Comparison of ENCODE assay signal across 7 cellular contexts in the genomic region with DNA sequence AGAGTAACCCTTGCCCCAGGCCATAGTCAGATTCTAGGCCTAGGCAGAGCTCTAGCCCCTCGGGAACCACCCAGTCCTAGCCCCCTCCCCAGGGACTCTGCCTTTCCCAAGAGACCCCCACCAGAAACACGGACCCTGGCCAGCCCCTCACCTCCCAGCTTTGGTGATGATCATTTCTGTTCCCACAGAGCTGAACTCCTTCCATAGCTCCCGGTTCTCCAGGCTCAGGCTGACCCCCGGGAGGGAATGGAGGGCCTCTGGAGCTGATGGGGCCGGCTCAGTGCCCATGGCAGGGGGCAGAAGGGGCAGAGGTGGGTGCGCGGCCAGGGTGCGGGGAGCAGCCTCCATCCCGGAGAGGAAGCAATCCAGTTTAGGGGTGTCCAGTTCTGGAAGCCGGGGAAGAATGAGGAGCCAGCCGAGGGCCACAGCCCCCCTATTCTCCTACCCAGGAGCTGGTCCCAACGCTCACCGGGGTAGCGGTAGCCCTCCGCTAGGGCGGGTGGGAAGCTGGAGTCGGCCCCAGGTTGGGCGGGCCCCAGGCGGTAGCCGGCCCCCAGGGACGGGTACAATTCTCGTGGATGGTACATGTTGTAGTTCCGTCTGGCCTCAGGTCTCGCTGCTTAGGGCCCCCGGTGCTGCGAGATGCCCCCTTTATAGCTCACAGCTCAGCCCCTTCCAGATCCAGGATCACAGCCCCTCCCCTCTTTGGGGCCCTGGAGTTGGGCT. TPM values are rescaled to one million over a fixed set of nuclear protein-coding genes. Genes with fewer than 3 reads are reported as not detected.
DNase-seq lines count a peak whose midpoint lies in the region; ATAC-seq, FAIRE-seq and TF ChIP-seq lines count a peak whose summit lies in the region.

No MANE protein-coding gene starts in this region.

- 76% methylated on average over 26 of the region's 26 CpGs for WGBS in HUES64

- H3K4me1 ChIP-seq in HUES64 (ENCODE audit: insufficient read depth, low read length): peaks cover 7% of the 10 kb centered on the region; the same call in 1 of the 2 replicates
- peaks cover 51% of the 10 kb centered on the region for H3K4me1 ChIP-seq in keratinocyte (ENCODE audit: control insufficient read depth, extremely low read depth, insufficient read depth, low read length)

- H4K20me1 ChIP-seq in keratinocyte (ENCODE audit: control insufficient read depth, extremely low read depth, insufficient read depth, low read length): no peaks in the 10 kb centered on the region

- H3K9me3 Mint-ChIP-seq in activated T-helper 1 cell treated with anti-CD3 and anti-CD28 coated beads, Interleukin-12 subunit alpha, Interleukin-12 subunit beta, Interleukin-2, Interleukin-4 antibody, amounts not matched to agents 30 ng/mL and 10 ng/mL and 1 ng/mL, durations not matched to agents 14 hours and 24 hours and 36 hours: no peaks in the 10 kb centered on the region
- no peaks in the 10 kb centered on the region for H3K9me3 Mint-ChIP-seq in stimulated activated naive CD8-positive, alpha-beta T cell treated with anti-CD3 and anti-CD28 coated beads, Interleukin-15, amount 100 ng/mL, for 72 hours

- in situ Hi-C loops in ACHN (cut with HindIII; ENCODE audit: low pct_ligation_motif_present, low pct_unique_long_range_greater_than_20kb, low sequenced_read_pairs): no loop called here

- H3K4me2 ChIP-seq in keratinocyte (ENCODE audit: control insufficient read depth, extremely low read depth, insufficient read depth, low read depth, low read length): peak overlapping the region; percentile 72

- dilution Hi-C loops in keratinocyte (cut with MboI; ENCODE audit: extremely low pct_ligation_motif_present, low sequenced_read_pairs): no loop called here

- H3K9ac ChIP-seq in HUES64 (ENCODE audit: low read depth, low read length) (no peak overlapping the region), keratinocyte (ENCODE audit: control insufficient read depth, extremely low read depth, insufficient read depth, low read length) (peak overlapping the region; percentile 10)

- H3K27me3 ChIP-seq in HUES64 (ENCODE audit: insufficient read depth, low read length) (no peaks in the 10 kb centered on the region), keratinocyte (ENCODE audit: control insufficient read depth, extremely low read depth, insufficient read depth, low read length) (no peaks in the 10 kb centered on the region)

- no peaks in the 10 kb centered on the region for H3K79me2 ChIP-seq in keratinocyte (ENCODE audit: control insufficient read depth, insufficient read depth, low read length)

- peak overlapping the region; percentile 57 for H3K4me3 Mint-ChIP-seq in activated T-helper 1 cell treated with anti-CD3 and anti-CD28 coated beads, Interleukin-12 subunit alpha, Interleukin-12 subunit beta, Interleukin-2, Interleukin-4 antibody, amounts not matched to agents 30 ng/mL and 10 ng/mL and 1 ng/mL, durations not matched to agents 14 hours and 24 hours and 36 hours
- peak overlapping the region; percentile 90 to 94 for H3K4me3 Mint-ChIP-seq in stimulated activated naive CD8-positive, alpha-beta T cell treated with anti-CD3 and anti-CD28 coated beads, Interleukin-15, amount 100 ng/mL, for 72 hours

- no peak for ATAC-seq in stimulated activated naive CD8-positive, alpha-beta T cell treated with anti-CD3 and anti-CD28 coated beads, Interleukin-15, amount 100 ng/mL, for 72 hours
- no peak for ATAC-seq in HG02885 (IDR thresholded peaks at IDR 0.05; ENCODE audit: poor library complexity, unreplicated experiment)

- H3K4me3 ChIP-seq in HUES64 (ENCODE audit: low read length) (peak overlapping the region; percentile 73), keratinocyte (ENCODE audit: control insufficient read depth in 2 of 3, extremely low read depth in 1 of 3, insufficient read depth in 2 of 3, low read depth in 1 of 3, low read length in 3 of 3) (peak overlapping the region in 1 of 3 experiments; percentile 10)

- TF ChIP-seq CTCF in keratinocyte (optimal IDR thresholded peaks at IDR 0.05 in 1 of 3, IDR thresholded peaks at IDR 0.05 in 1 of 3, conservative IDR thresholded peaks at IDR 0.05 in 1 of 3; ENCODE audit: extremely low read depth in 1 of 3, insufficient read depth in 2 of 3, low read length in 3 of 3): no peak

- H3K27me3 Mint-ChIP-seq in activated T-helper 1 cell treated with anti-CD3 and anti-CD28 coated beads, Interleukin-12 subunit alpha, Interleukin-12 subunit beta, Interleukin-2, Interleukin-4 antibody, amounts not matched to agents 30 ng/mL and 10 ng/mL and 1 ng/mL, durations not matched to agents 14 hours and 24 hours and 36 hours (ENCODE audit: insufficient read depth): no peaks in the 10 kb centered on the region
- H3K27me3 Mint-ChIP-seq in stimulated activated naive CD8-positive, alpha-beta T cell treated with anti-CD3 and anti-CD28 coated beads, Interleukin-15, amount 100 ng/mL, for 72 hours: no peaks in the 10 kb centered on the region

- no peaks in the 10 kb centered on the region for H3K9me3 ChIP-seq in HUES64 (ENCODE audit: insufficient read depth, low read depth, low read length)
- H3K9me3 ChIP-seq in keratinocyte (ENCODE audit: control insufficient read depth, low read depth, low read length): no peaks in the 10 kb centered on the region

- DNase-seq in activated T-helper 1 cell treated with anti-CD3 and anti-CD28 coated beads, Interleukin-12 subunit alpha, Interleukin-12 subunit beta, Interleukin-2, Interleukin-4 antibody, amounts not matched to agents 30 ng/mL and 10 ng/mL and 1 ng/mL, durations not matched to agents 14 hours and 24 hours and 36 hours (ENCODE audit: low spot score): no peak
- DNase-seq in keratinocyte (ENCODE audit: low read depth, low spot score) (no peak), anterior cingulate cortex (lab: John Stamatoyannopoulos, UW) (no peak), ACHN (no peak)
- DNase-seq in stimulated activated naive CD8-positive, alpha-beta T cell treated with anti-CD3 and anti-CD28 coated beads, Interleukin-15, amount 100 ng/mL, for 72 hours: no peak

- no peak for FAIRE-seq in keratinocyte (lab: Jason Lieb, UNC)

- H3K27ac Mint-ChIP-seq in activated T-helper 1 cell treated with anti-CD3 and anti-CD28 coated beads, Interleukin-12 subunit alpha, Interleukin-12 subunit beta, Interleukin-2, Interleukin-4 antibody, amounts not matched to agents 30 ng/mL and 10 ng/mL and 1 ng/mL, durations not matched to agents 14 hours and 24 hours and 36 hours: peak overlapping the region; percentile 84
- H3K27ac Mint-ChIP-seq in stimulated activated naive CD8-positive, alpha-beta T cell treated with anti-CD3 and anti-CD28 coated beads, Interleukin-15, amount 100 ng/mL, for 72 hours: peak overlapping the region in 1 of 2 donors; percentile 71

- intact Hi-C loops in activated T-helper 1 cell treated with anti-CD3 and anti-CD28 coated beads, Interleukin-12 subunit alpha, Interleukin-12 subunit beta, Interleukin-2, Interleukin-4 antibody, amounts not matched to agents 30 ng/mL and 10 ng/mL and 1 ng/mL, durations not matched to agents 14 hours and 24 hours and 36 hours (cut with micrococcal nuclease): loop anchor here (5.0 kb wide), 1 partner anchor 317 kb away; the partner anchor contains the start of gene ZNF771

- peaks cover 56% of the 10 kb centered on the region for H3K4me1 Mint-ChIP-seq in activated T-helper 1 cell treated with anti-CD3 and anti-CD28 coated beads, Interleukin-12 subunit alpha, Interleukin-12 subunit beta, Interleukin-2, Interleukin-4 antibody, amounts not matched to agents 30 ng/mL and 10 ng/mL and 1 ng/mL, durations not matched to agents 14 hours and 24 hours and 36 hours (ENCODE audit: low read depth)
- H3K4me1 Mint-ChIP-seq in stimulated activated naive CD8-positive, alpha-beta T cell treated with anti-CD3 and anti-CD28 coated beads, Interleukin-15, amount 100 ng/mL, for 72 hours: peaks cover 70% of the 10 kb centered on the region

- H3K36me3 Mint-ChIP-seq in activated T-helper 1 cell treated with anti-CD3 and anti-CD28 coated beads, Interleukin-12 subunit alpha, Interleukin-12 subunit beta, Interleukin-2, Interleukin-4 antibody, amounts not matched to agents 30 ng/mL and 10 ng/mL and 1 ng/mL, durations not matched to agents 14 hours and 24 hours and 36 hours (ENCODE audit: low read depth): peaks cover 17% of the 10 kb centered on the region

- H3K9me1 ChIP-seq in keratinocyte (ENCODE audit: control insufficient read depth, extremely low read depth, insufficient read depth, low read length): no peaks in the 10 kb centered on the region

- peak overlapping the region; percentile 44 for H2AFZ ChIP-seq in keratinocyte (ENCODE audit: control insufficient read depth, low read length)

- H3K36me3 ChIP-seq in HUES64 (ENCODE audit: insufficient read depth, low read length) (peaks cover 7% of the 10 kb centered on the region), keratinocyte (ENCODE audit: control insufficient read depth in 2 of 2, extremely low read depth in 1 of 2, insufficient read depth in 2 of 2, low read length in 2 of 2) (peaks cover 0 to 2% of the 10 kb centered on the region in 2 experiments)

- H3K27ac ChIP-seq in HUES64 (ENCODE audit: low read depth, low read length): no peak overlapping the region
- peak overlapping the region; percentile 63 for H3K27ac ChIP-seq in keratinocyte (ENCODE audit: control insufficient read depth, insufficient read depth, low read length)

RNA-seq across cellular contexts. Expression of gene TBX6, which starts 1.0 kb away (rescaled TPM):
- 3.1 TPM for polyA plus RNA-seq in HUES64 (2013, experiment 1 of 2)
- polyA plus RNA-seq in HUES64 (2013, experiment 2 of 2): 3.2 TPM
- total RNA-seq in activated T-helper 1 cell treated with anti-CD3 and anti-CD28 coated beads, Interleukin-12 subunit alpha, Interleukin-12 subunit beta, Interleukin-2, Interleukin-4 antibody, amounts not matched to agents 30 ng/mL and 10 ng/mL and 1 ng/mL, durations not matched to agents 14 hours and 24 hours and 36 hours: 1.6 and 1.8 TPM in 2 replicates
- polyA plus RNA-seq in keratinocyte: 0.06 to 0.18 TPM (median 0.18 TPM) in 3 replicates
- 0.77 TPM for polyA plus RNA-seq in keratinocyte (2011; ENCODE audit: low read depth)
- polyA plus RNA-seq in keratinocyte (2011; cell fraction: cytosol; rRNA removed): 0.04 and 0.16 TPM in 2 replicates
- polyA plus RNA-seq in keratinocyte (2011; cell fraction: nucleus; rRNA removed): 0.32 and 0.61 TPM in 2 replicates
- 0.31 and 0.71 TPM in 2 replicates for polyA plus RNA-seq in keratinocyte (2012; ENCODE audit: low replicate concordance)
- polyA minus RNA-seq in keratinocyte: 0.13 TPM in 1 of 3 replicates, not detected in the others
- polyA minus RNA-seq in keratinocyte (2011; cell fraction: cytosol; rRNA and poly(A)+ RNA removed): not detected
- polyA minus RNA-seq in keratinocyte (2011; cell fraction: nucleus; rRNA and poly(A)+ RNA removed): not detected in 2 replicates

RNA-seq across cellular contexts. Expression of gene YPEL3, which starts 5.2 kb away (rescaled TPM):
- 22.9 TPM for polyA plus RNA-seq in HUES64 (2013, experiment 1 of 2)
- 29.7 TPM for polyA plus RNA-seq in HUES64 (2013, experiment 2 of 2)
- 14.5 and 15.1 TPM in 2 replicates for total RNA-seq in activated T-helper 1 cell treated with anti-CD3 and anti-CD28 coated beads, Interleukin-12 subunit alpha, Interleukin-12 subunit beta, Interleukin-2, Interleukin-4 antibody, amounts not matched to agents 30 ng/mL and 10 ng/mL and 1 ng/mL, durations not matched to agents 14 hours and 24 hours and 36 hours
- polyA plus RNA-seq in keratinocyte: 13.5 to 16.3 TPM (median 15.7 TPM) in 3 replicates
- 72.9 TPM for polyA plus RNA-seq in keratinocyte (2011; ENCODE audit: low read depth)
- polyA plus RNA-seq in keratinocyte (2011; cell fraction: cytosol; rRNA removed): 9.4 and 21.3 TPM in 2 replicates
- 33.1 and 41.6 TPM in 2 replicates for polyA plus RNA-seq in keratinocyte (2011; cell fraction: nucleus; rRNA removed)
- polyA plus RNA-seq in keratinocyte (2012; ENCODE audit: low replicate concordance): 23.9 and 110 TPM in 2 replicates
- polyA minus RNA-seq in keratinocyte: 4.7 to 16.4 TPM (median 8.6 TPM) in 3 replicates
- polyA minus RNA-seq in keratinocyte (2011; cell fraction: cytosol; rRNA and poly(A)+ RNA removed): 17.8 TPM
- 6.4 and 7.8 TPM in 2 replicates for polyA minus RNA-seq in keratinocyte (2011; cell fraction: nucleus; rRNA and poly(A)+ RNA removed)

RNA-seq across cellular contexts. Expression of gene PPP4C, which starts 15.0 kb away (rescaled TPM):
- 123 TPM for polyA plus RNA-seq in HUES64 (2013, experiment 1 of 2)
- polyA plus RNA-seq in HUES64 (2013, experiment 2 of 2): 122 TPM
- 133 and 147 TPM in 2 replicates for total RNA-seq in activated T-helper 1 cell treated with anti-CD3 and anti-CD28 coated beads, Interleukin-12 subunit alpha, Interleukin-12 subunit beta, Interleukin-2, Interleukin-4 antibody, amounts not matched to agents 30 ng/mL and 10 ng/mL and 1 ng/mL, durations not matched to agents 14 hours and 24 hours and 36 hours
- 124 to 188 TPM (median 167 TPM) in 3 replicates for polyA plus RNA-seq in keratinocyte
- polyA plus RNA-seq in keratinocyte (2011; ENCODE audit: low read depth): 101 TPM
- 113 and 148 TPM in 2 replicates for polyA plus RNA-seq in keratinocyte (2011; cell fraction: cytosol; rRNA removed)
- polyA plus RNA-seq in keratinocyte (2011; cell fraction: nucleus; rRNA removed): 120 and 128 TPM in 2 replicates
- 113 and 135 TPM in 2 replicates for polyA plus RNA-seq in keratinocyte (2012; ENCODE audit: low replicate concordance)
- polyA minus RNA-seq in keratinocyte: 294 to 472 TPM (median 388 TPM) in 3 replicates
- polyA minus RNA-seq in keratinocyte (2011; cell fraction: cytosol; rRNA and poly(A)+ RNA removed): 300 TPM
- polyA minus RNA-seq in keratinocyte (2011; cell fraction: nucleus; rRNA and poly(A)+ RNA removed): 58.5 and 62.4 TPM in 2 replicates

RNA-seq across cellular contexts. Expression of gene GDPD3, which starts 22.6 kb away (rescaled TPM):
- polyA plus RNA-seq in HUES64 (2013, experiment 1 of 2): 0.75 TPM
- 1.7 TPM for polyA plus RNA-seq in HUES64 (2013, experiment 2 of 2)
- 4.3 and 6.3 TPM in 2 replicates for total RNA-seq in activated T-helper 1 cell treated with anti-CD3 and anti-CD28 coated beads, Interleukin-12 subunit alpha, Interleukin-12 subunit beta, Interleukin-2, Interleukin-4 antibody, amounts not matched to agents 30 ng/mL and 10 ng/mL and 1 ng/mL, durations not matched to agents 14 hours and 24 hours and 36 hours
- 0.68 to 1.8 TPM (median 1.1 TPM) in 3 replicates for polyA plus RNA-seq in keratinocyte
- 4.8 TPM for polyA plus RNA-seq in keratinocyte (2011; ENCODE audit: low read depth)
- 0.39 and 0.58 TPM in 2 replicates for polyA plus RNA-seq in keratinocyte (2011; cell fraction: cytosol; rRNA removed)
- 3.9 and 4.6 TPM in 2 replicates for polyA plus RNA-seq in keratinocyte (2011; cell fraction: nucleus; rRNA removed)
- 0.56 and 12.1 TPM in 2 replicates for polyA plus RNA-seq in keratinocyte (2012; ENCODE audit: low replicate concordance)
- polyA minus RNA-seq in keratinocyte: 0.54 to 1.8 TPM (median 0.76 TPM) in 3 replicates
- not detected for polyA minus RNA-seq in keratinocyte (2011; cell fraction: cytosol; rRNA and poly(A)+ RNA removed)
- 0.62 and 1.2 TPM in 2 replicates for polyA minus RNA-seq in keratinocyte (2011; cell fraction: nucleus; rRNA and poly(A)+ RNA removed)

RNA-seq across cellular contexts. Expression of gene ALDOA, which starts 25.2 kb away (rescaled TPM):
- 882 TPM for polyA plus RNA-seq in HUES64 (2013, experiment 1 of 2)
- 957 TPM for polyA plus RNA-seq in HUES64 (2013, experiment 2 of 2)
- total RNA-seq in activated T-helper 1 cell treated with anti-CD3 and anti-CD28 coated beads, Interleukin-12 subunit alpha, Interleukin-12 subunit beta, Interleukin-2, Interleukin-4 antibody, amounts not matched to agents 30 ng/mL and 10 ng/mL and 1 ng/mL, durations not matched to agents 14 hours and 24 hours and 36 hours: 1,715 and 1,718 TPM in 2 replicates
- 740 to 1,250 TPM (median 800 TPM) in 3 replicates for polyA plus RNA-seq in keratinocyte
- 1,790 TPM for polyA plus RNA-seq in keratinocyte (2011; ENCODE audit: low read depth)
- polyA plus RNA-seq in keratinocyte (2011; cell fraction: cytosol; rRNA removed): 996 and 1,617 TPM in 2 replicates
- polyA plus RNA-seq in keratinocyte (2011; cell fraction: nucleus; rRNA removed): 581 and 686 TPM in 2 replicates
- polyA plus RNA-seq in keratinocyte (2012; ENCODE audit: low replicate concordance): 1,357 and 1,695 TPM in 2 replicates
- 1,099 to 2,593 TPM (median 1,237 TPM) in 3 replicates for polyA minus RNA-seq in keratinocyte
- polyA minus RNA-seq in keratinocyte (2011; cell fraction: cytosol; rRNA and poly(A)+ RNA removed): 2,380 TPM
- 410 and 424 TPM in 2 replicates for polyA minus RNA-seq in keratinocyte (2011; cell fraction: nucleus; rRNA and poly(A)+ RNA removed)
